2 cellular contexts compared by ENCODE assay signal in genomic region chr19:8580710-8581281, GRCh38.
TF ChIP-seq lines count a peak whose summit lies in the region.

No MANE protein-coding gene starts in this region.

TF ChIP-seq in A549, 52 proteins besides CTCF, POLR2A, EP300 and RAD21:
- TF ChIP-seq FOSL2 (IDR thresholded peaks at IDR 0.05), result no peak
- 0 out of 2 replicates have a peak, but pooled peaks have one; percentile 4 for TF ChIP-seq FOSL2 (CRISPR knock-in tag; IDR thresholded peaks at IDR 0.05)
- no peak for TF ChIP-seq RFX5 (IDR thresholded peaks at IDR 0.05)
- no peak for TF ChIP-seq CBX2 (IDR thresholded peaks at IDR 0.05; ENCODE audit: borderline replicate concordance, low read depth)
- no peak for TF ChIP-seq CHD2 (IDR thresholded peaks at IDR 0.05; ENCODE audit: low read length, partially characterized antibody)
- TF ChIP-seq HOXA7 (CRISPR knock-in tag; IDR thresholded peaks at IDR 0.05), result no peak
- no peak for TF ChIP-seq JUN (IDR thresholded peaks at IDR 0.05)
- no peak for TF ChIP-seq RNF2 (IDR thresholded peaks at IDR 0.05; ENCODE audit: borderline replicate concordance, low read depth)
- TF ChIP-seq, protein P1, sequence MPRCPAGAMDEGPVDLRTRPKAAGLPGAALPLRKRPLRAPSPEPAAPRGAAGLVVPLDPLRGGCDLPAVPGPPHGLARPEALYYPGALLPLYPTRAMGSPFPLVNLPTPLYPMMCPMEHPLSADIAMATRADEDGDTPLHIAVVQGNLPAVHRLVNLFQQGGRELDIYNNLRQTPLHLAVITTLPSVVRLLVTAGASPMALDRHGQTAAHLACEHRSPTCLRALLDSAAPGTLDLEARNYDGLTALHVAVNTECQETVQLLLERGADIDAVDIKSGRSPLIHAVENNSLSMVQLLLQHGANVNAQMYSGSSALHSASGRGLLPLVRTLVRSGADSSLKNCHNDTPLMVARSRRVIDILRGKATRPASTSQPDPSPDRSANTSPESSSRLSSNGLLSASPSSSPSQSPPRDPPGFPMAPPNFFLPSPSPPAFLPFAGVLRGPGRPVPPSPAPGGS (IDR thresholded peaks at IDR 0.05), result no peak
- no peak for TF ChIP-seq ZFP36 (IDR thresholded peaks at IDR 0.05; ENCODE audit: borderline replicate concordance, partially characterized antibody)
- TF ChIP-seq TFCP2L1 (CRISPR knock-in tag; IDR thresholded peaks at IDR 0.05), result no peak
- TF ChIP-seq MAX (IDR thresholded peaks at IDR 0.05), result 0 out of 2 replicates have a peak, but pooled peaks have one; percentile 38
- TF ChIP-seq, protein P2, sequence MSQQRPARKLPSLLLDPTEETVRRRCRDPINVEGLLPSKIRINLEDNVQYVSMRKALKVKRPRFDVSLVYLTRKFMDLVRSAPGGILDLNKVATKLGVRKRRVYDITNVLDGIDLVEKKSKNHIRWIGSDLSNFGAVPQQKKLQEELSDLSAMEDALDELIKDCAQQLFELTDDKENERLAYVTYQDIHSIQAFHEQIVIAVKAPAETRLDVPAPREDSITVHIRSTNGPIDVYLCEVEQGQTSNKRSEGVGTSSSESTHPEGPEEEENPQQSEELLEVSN (IDR thresholded peaks at IDR 0.05; ENCODE audit: borderline replicate concordance, low read depth), result no peak
- no peak for TF ChIP-seq FOXS1 (CRISPR knock-in tag; IDR thresholded peaks at IDR 0.05)
- no peak for TF ChIP-seq MAZ (IDR thresholded peaks at IDR 0.05; ENCODE audit: borderline replicate concordance, low read depth, low read length)
- no peak for TF ChIP-seq USF2 (IDR thresholded peaks at IDR 0.05)
- peak; percentile 85 for TF ChIP-seq SMC3 (IDR thresholded peaks at IDR 0.05)
- no peak for TF ChIP-seq MYC (IDR thresholded peaks at IDR 0.05; ENCODE audit: borderline replicate concordance, low read length)
- TF ChIP-seq ELK1 (IDR thresholded peaks at IDR 0.05; ENCODE audit: low read depth, low read length), result no peak
- TF ChIP-seq PHF8 (IDR thresholded peaks at IDR 0.05; ENCODE audit: borderline replicate concordance, low read depth), result no peak
- TF ChIP-seq CEBPB (IDR thresholded peaks at IDR 0.05), result no peak

TF ChIP-seq in GM12878, 131 proteins besides CTCF, POLR2A, EP300 and RAD21 (continues in another document):
- no peak for TF ChIP-seq ESRRA (IDR thresholded peaks at IDR 0.05; ENCODE audit: low read length)
- TF ChIP-seq MEF2B (IDR thresholded peaks at IDR 0.05; ENCODE audit: partially characterized antibody, poor library complexity, severe bottlenecking), result no peak
- no peak for TF ChIP-seq YBX1 (IDR thresholded peaks at IDR 0.05)
- peak; percentile 94 for TF ChIP-seq TCF3 (IDR thresholded peaks at IDR 0.05; ENCODE audit: borderline replicate concordance, insufficient read depth, low read depth, low read length)
- no peak for TF ChIP-seq ZNF217 (IDR thresholded peaks at IDR 0.05)
- peak; percentile 18 for TF ChIP-seq SP1 (IDR thresholded peaks at IDR 0.05; ENCODE audit: low read depth, low read length)
- no peak for TF ChIP-seq ZNF24 (IDR thresholded peaks at IDR 0.05)
- TF ChIP-seq EED (IDR thresholded peaks at IDR 0.05; ENCODE audit: low read depth), result no peak
- TF ChIP-seq BCL11A (IDR thresholded peaks at IDR 0.05; ENCODE audit: low read depth, low read length), result no peak
- peak; percentile 91 for TF ChIP-seq ZNF384 (IDR thresholded peaks at IDR 0.05; ENCODE audit: borderline replicate concordance, low read depth, low read length)
- TF ChIP-seq BHLHE40 (IDR thresholded peaks at IDR 0.05; ENCODE audit: borderline replicate concordance in 1 of 2, low read depth in 2 of 2, low read length in 1 of 2), result peak; percentile 25 to 58; a peak in 2 of 4 replicates
- TF ChIP-seq TBL1XR1 (IDR thresholded peaks at IDR 0.05; ENCODE audit: low read depth, low read length), result no peak
- no peak for TF ChIP-seq LARP7 (IDR thresholded peaks at IDR 0.05)
- TF ChIP-seq ZNF274 (IDR thresholded peaks at IDR 0.05; ENCODE audit: insufficient read depth, insufficient read length), result no peak
- 0 out of 2 replicates have a peak, but pooled peaks have one; percentile 28 for TF ChIP-seq TARDBP (IDR thresholded peaks at IDR 0.05; ENCODE audit: borderline replicate concordance)
- TF ChIP-seq, protein P3, sequence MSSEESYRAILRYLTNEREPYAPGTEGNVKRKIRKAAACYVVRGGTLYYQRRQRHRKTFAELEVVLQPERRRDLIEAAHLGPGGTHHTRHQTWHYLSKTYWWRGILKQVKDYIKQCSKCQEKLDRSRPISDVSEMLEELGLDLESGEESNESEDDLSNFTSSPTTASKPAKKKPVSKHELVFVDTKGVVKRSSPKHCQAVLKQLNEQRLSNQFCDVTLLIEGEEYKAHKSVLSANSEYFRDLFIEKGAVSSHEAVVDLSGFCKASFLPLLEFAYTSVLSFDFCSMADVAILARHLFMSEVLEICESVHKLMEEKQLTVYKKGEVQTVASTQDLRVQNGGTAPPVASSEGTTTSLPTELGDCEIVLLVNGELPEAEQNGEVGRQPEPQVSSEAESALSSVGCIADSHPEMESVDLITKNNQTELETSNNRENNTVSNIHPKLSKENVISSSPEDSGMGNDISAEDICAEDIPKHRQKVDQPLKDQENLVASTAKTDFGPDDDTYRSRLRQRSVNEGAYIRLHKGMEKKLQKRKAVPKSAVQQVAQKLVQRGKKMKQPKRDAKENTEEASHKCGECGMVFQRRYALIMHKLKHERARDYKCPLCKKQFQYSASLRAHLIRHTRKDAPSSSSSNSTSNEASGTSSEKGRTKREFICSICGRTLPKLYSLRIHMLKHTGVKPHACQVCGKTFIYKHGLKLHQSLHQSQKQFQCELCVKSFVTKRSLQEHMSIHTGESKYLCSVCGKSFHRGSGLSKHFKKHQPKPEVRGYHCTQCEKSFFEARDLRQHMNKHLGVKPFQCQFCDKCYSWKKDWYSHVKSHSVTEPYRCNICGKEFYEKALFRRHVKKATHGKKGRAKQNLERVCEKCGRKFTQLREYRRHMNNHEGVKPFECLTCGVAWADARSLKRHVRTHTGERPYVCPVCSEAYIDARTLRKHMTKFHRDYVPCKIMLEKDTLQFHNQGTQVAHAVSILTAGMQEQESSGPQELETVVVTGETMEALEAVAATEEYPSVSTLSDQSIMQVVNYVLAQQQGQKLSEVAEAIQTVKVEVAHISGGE (CRISPR knock-in tag; IDR thresholded peaks at IDR 0.05), result no peak
- TF ChIP-seq, protein P4, sequence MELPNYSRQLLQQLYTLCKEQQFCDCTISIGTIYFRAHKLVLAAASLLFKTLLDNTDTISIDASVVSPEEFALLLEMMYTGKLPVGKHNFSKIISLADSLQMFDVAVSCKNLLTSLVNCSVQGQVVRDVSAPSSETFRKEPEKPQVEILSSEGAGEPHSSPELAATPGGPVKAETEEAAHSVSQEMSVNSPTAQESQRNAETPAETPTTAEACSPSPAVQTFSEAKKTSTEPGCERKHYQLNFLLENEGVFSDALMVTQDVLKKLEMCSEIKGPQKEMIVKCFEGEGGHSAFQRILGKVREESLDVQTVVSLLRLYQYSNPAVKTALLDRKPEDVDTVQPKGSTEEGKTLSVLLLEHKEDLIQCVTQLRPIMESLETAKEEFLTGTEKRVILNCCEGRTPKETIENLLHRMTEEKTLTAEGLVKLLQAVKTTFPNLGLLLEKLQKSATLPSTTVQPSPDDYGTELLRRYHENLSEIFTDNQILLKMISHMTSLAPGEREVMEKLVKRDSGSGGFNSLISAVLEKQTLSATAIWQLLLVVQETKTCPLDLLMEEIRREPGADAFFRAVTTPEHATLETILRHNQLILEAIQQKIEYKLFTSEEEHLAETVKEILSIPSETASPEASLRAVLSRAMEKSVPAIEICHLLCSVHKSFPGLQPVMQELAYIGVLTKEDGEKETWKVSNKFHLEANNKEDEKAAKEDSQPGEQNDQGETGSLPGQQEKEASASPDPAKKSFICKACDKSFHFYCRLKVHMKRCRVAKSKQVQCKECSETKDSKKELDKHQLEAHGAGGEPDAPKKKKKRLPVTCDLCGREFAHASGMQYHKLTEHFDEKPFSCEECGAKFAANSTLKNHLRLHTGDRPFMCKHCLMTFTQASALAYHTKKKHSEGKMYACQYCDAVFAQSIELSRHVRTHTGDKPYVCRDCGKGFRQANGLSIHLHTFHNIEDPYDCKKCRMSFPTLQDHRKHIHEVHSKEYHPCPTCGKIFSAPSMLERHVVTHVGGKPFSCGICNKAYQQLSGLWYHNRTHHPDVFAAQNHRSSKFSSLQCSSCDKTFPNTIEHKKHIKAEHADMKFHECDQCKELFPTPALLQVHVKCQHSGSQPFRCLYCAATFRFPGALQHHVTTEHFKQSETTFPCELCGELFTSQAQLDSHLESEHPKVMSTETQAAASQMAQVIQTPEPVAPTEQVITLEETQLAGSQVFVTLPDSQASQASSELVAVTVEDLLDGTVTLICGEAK (IDR thresholded peaks at IDR 0.05; ENCODE audit: borderline replicate concordance), result no peak
- 0 out of 4 replicates have a peak, but pooled peaks of 1 of the 2 experiments have one; percentile 26 for TF ChIP-seq IKZF2 (IDR thresholded peaks at IDR 0.05)
- no peak for TF ChIP-seq CBFB (IDR thresholded peaks at IDR 0.05; ENCODE audit: low read depth)
- TF ChIP-seq RUNX3 (IDR thresholded peaks at IDR 0.05; ENCODE audit: low read length), result peak; percentile 25; the same call in 1 of the 2 replicates
- no peak for TF ChIP-seq USF1 (IDR thresholded peaks at IDR 0.05; ENCODE audit: borderline replicate concordance, extremely low read length, insufficient read depth, low read depth, low read length)
- no peak for TF ChIP-seq CHD2 (IDR thresholded peaks at IDR 0.05; ENCODE audit: borderline replicate concordance, low read depth, low read length)
- TF ChIP-seq FOXM1 (IDR thresholded peaks at IDR 0.05; ENCODE audit: low read depth, low read length), result peak; percentile 42; the same call in 1 of the 2 replicates
- no peak for TF ChIP-seq BACH1 (IDR thresholded peaks at IDR 0.05; ENCODE audit: borderline replicate concordance)
- TF ChIP-seq ZNF207 (IDR thresholded peaks at IDR 0.05; ENCODE audit: borderline replicate concordance), result peak; percentile 67; the same call in 1 of the 2 replicates
- no peak for TF ChIP-seq NR2C1 (IDR thresholded peaks at IDR 0.05)
- TF ChIP-seq GABPA (IDR thresholded peaks at IDR 0.05; ENCODE audit: low read depth), result no peak
- TF ChIP-seq MYC (IDR thresholded peaks at IDR 0.05; ENCODE audit: insufficient read depth, insufficient read length, insufficient replicate concordance, low read length, severe bottlenecking), result no peak
- TF ChIP-seq CREB1 (IDR thresholded peaks at IDR 0.05; ENCODE audit: low read depth), result no peak
- TF ChIP-seq, protein P5, sequence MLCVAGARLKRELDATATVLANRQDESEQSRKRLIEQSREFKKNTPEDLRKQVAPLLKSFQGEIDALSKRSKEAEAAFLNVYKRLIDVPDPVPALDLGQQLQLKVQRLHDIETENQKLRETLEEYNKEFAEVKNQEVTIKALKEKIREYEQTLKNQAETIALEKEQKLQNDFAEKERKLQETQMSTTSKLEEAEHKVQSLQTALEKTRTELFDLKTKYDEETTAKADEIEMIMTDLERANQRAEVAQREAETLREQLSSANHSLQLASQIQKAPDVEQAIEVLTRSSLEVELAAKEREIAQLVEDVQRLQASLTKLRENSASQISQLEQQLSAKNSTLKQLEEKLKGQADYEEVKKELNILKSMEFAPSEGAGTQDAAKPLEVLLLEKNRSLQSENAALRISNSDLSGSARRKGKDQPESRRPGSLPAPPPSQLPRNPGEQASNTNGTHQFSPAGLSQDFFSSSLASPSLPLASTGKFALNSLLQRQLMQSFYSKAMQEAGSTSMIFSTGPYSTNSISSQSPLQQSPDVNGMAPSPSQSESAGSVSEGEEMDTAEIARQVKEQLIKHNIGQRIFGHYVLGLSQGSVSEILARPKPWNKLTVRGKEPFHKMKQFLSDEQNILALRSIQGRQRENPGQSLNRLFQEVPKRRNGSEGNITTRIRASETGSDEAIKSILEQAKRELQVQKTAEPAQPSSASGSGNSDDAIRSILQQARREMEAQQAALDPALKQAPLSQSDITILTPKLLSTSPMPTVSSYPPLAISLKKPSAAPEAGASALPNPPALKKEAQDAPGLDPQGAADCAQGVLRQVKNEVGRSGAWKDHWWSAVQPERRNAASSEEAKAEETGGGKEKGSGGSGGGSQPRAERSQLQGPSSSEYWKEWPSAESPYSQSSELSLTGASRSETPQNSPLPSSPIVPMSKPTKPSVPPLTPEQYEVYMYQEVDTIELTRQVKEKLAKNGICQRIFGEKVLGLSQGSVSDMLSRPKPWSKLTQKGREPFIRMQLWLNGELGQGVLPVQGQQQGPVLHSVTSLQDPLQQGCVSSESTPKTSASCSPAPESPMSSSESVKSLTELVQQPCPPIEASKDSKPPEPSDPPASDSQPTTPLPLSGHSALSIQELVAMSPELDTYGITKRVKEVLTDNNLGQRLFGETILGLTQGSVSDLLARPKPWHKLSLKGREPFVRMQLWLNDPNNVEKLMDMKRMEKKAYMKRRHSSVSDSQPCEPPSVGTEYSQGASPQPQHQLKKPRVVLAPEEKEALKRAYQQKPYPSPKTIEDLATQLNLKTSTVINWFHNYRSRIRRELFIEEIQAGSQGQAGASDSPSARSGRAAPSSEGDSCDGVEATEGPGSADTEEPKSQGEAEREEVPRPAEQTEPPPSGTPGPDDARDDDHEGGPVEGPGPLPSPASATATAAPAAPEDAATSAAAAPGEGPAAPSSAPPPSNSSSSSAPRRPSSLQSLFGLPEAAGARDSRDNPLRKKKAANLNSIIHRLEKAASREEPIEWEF (IDR thresholded peaks at IDR 0.05; ENCODE audit: insufficient replicate concordance, low read depth, low read length), result no peak
- TF ChIP-seq STAT1 (conservative IDR thresholded peaks at IDR 0.05), result no peak
- TF ChIP-seq WRNIP1 (IDR thresholded peaks at IDR 0.05; ENCODE audit: borderline replicate concordance, low read depth, low read length), result no peak
- TF ChIP-seq ZNF592 (IDR thresholded peaks at IDR 0.05), result no peak
